In genomic region chr1:40045766-40046165, GRCh38 we compare ENCODE assay signal across 17 cellular contexts. TPM values are rescaled to one million over a fixed set of nuclear protein-coding genes. Genes with fewer than 3 reads are reported as not detected.
DNase-seq lines count a peak whose midpoint lies in the region; ATAC-seq, FAIRE-seq and TF ChIP-seq lines count a peak whose summit lies in the region.
"Had no signal": no experiment of that assay in that cellular context is flagged by ENCODE, and none has a peak within 500 bp of the region (broad histone marks: within the 10 kb centered on the region; RNA-seq: fewer than 3 reads in every experiment).

No MANE protein-coding gene starts in this region.

- TF ChIP-seq CTCF in Loucy (conservative IDR thresholded peaks at IDR 0.05; ENCODE audit: low read length), result no peak
- TF ChIP-seq CTCF in bronchial epithelial cell (IDR thresholded peaks at IDR 0.05; ENCODE audit: insufficient read depth, low read length, severe bottlenecking), result no peak
- no peak for TF ChIP-seq CTCF in neural crest cell (conservative IDR thresholded peaks at IDR 0.05)
- no peak for TF ChIP-seq CTCF in upper lobe of right lung (IDR thresholded peaks at IDR 0.05)

- FAIRE-seq in bronchial epithelial cell (lab: Jason Lieb, UNC), result no peak

- H3K4me1 ChIP-seq in Loucy (ENCODE audit: insufficient read depth, low read length, poor library complexity, severe bottlenecking), result peaks cover 54% of the 10 kb centered on the region
- H3K4me1 ChIP-seq in upper lobe of right lung, result peaks cover 72% of the 10 kb centered on the region

- intact Hi-C loops in upper lobe of right lung (cut with DNase I), result no loop called here

- no peaks in the 10 kb centered on the region for H3K9me3 Mint-ChIP-seq in neural crest cell

- no peaks in the 10 kb centered on the region for H3K9me2 ChIP-seq in Loucy (replicated peaks; ENCODE audit: low read depth, low read length)

- H3F3A ChIP-seq in Loucy (ENCODE audit: low read depth), result no peaks in the 10 kb centered on the region

- H3K27ac ChIP-seq in upper lobe of right lung, result no peak overlapping the region
- H3K27ac ChIP-seq: PC-9, SK-N-MC had no signal

- ATAC-seq in HG02870 (IDR thresholded peaks at IDR 0.05; ENCODE audit: unreplicated experiment) (no peak), upper lobe of right lung (no peak)

- H3K4me3 ChIP-seq in Loucy (ENCODE audit: low read length, poor library complexity, severe bottlenecking) (no peak overlapping the region), bronchial epithelial cell (ENCODE audit: low read depth, low read length) (no peak overlapping the region), upper lobe of right lung (no peak overlapping the region)
- H3K4me3 ChIP-seq: lung, PC-9, right atrium auricular region, SK-N-MC had no signal

- H3K79me2 ChIP-seq in Loucy (ENCODE audit: insufficient read depth, low read length), result peaks cover 99% of the 10 kb centered on the region

- H3K36me3 Mint-ChIP-seq in neural crest cell (ENCODE audit: low read depth), result no peaks in the 10 kb centered on the region

- H3K36me3 ChIP-seq in Loucy (ENCODE audit: insufficient read depth, low read length), result peaks cover 5% of the 10 kb centered on the region; the same call in 1 of the 2 replicates
- H3K36me3 ChIP-seq in bronchial epithelial cell (ENCODE audit: control insufficient read depth, insufficient read depth, low read length), result peaks cover 3% of the 10 kb centered on the region
- H3K36me3 ChIP-seq in upper lobe of right lung, result peaks cover 22% of the 10 kb centered on the region

- H3K27me3 Mint-ChIP-seq in neural crest cell (ENCODE audit: low read depth), result no peaks in the 10 kb centered on the region

- H3K4me2 ChIP-seq in Loucy (ENCODE audit: low read depth, low read length, poor library complexity, severe bottlenecking), result peak overlapping the region; percentile 99
- H3K4me2 ChIP-seq: PC-9 had no signal

- peak overlapping the region; percentile 18 for H3K4me3 Mint-ChIP-seq in neural crest cell

- H3K27ac Mint-ChIP-seq in neural crest cell (ENCODE audit: unreplicated experiment), result no peak overlapping the region

- peak; percentile 43 for DNase-seq in activated CD8-positive, alpha-beta memory T cell treated with anti-CD3 and anti-CD28 coated beads for 24 hours
- DNase-seq in activated CD8-positive, alpha-beta memory T cell treated with anti-CD3 and anti-CD28 coated beads, Interleukin-2, amount 50 U/mL, for 4 hours, result no peak
- DNase-seq in bronchial epithelial cell (ENCODE audit: low read depth) (peak; percentile 29), neural crest cell (ENCODE audit: low read depth, low spot score) (no peak), upper lobe of right lung (no peak), foreskin melanocyte (no peak)
- DNase-seq: amniotic stem cell, COR-L47, NCI-H2081, NCI-H526, PC-9, substantia nigra had no signal

- no peaks in the 10 kb centered on the region for H3K9me3 ChIP-seq in Loucy (ENCODE audit: insufficient read depth, low read depth, low read length)
- H3K9me3 ChIP-seq in upper lobe of right lung, result no peaks in the 10 kb centered on the region
- H3K9me3 ChIP-seq: right atrium auricular region had no signal

- no peak overlapping the region for H2AFZ ChIP-seq in Loucy (ENCODE audit: low read length)
- H2AFZ ChIP-seq: PC-9 had no signal

- H3K9ac ChIP-seq in Loucy (ENCODE audit: low read depth, low read length, poor library complexity, severe bottlenecking), result no peak overlapping the region

- H3K27me3 ChIP-seq in Loucy (ENCODE audit: insufficient read depth, low read length, poor library complexity, severe bottlenecking), result peaks cover 4% of the 10 kb centered on the region
- no peaks in the 10 kb centered on the region for H3K27me3 ChIP-seq in bronchial epithelial cell (ENCODE audit: control insufficient read depth, insufficient read depth, low read length)
- no peaks in the 10 kb centered on the region for H3K27me3 ChIP-seq in upper lobe of right lung
- H3K27me3 ChIP-seq: right atrium auricular region had no signal

- peaks cover 48% of the 10 kb centered on the region for H3K4me1 Mint-ChIP-seq in neural crest cell

- H4K20me1 ChIP-seq in Loucy (ENCODE audit: insufficient read depth, low read length, poor library complexity, severe bottlenecking), result peaks cover 81% of the 10 kb centered on the region

RNA-seq across cellular contexts. Expression of gene CAP1, which starts 5.2 kb away (rescaled TPM):
- 359 and 380 TPM in 2 replicates for total RNA-seq in bronchial epithelial cell
- 213 TPM in 2 replicates for total RNA-seq in neural crest cell
- 373 TPM for total RNA-seq in upper lobe of right lung

RNA-seq across cellular contexts. Expression of gene PPT1, which starts 51.3 kb away (rescaled TPM):
- total RNA-seq in bronchial epithelial cell, result 29.4 and 29.5 TPM in 2 replicates
- 91.2 and 95.4 TPM in 2 replicates for total RNA-seq in neural crest cell
- 166 TPM for total RNA-seq in upper lobe of right lung

Comparison
In these comparisons a context has a peak if more than half of its experiments do, and no peak if none do; other contexts are left out.
1. DNase-seq: peak in activated CD8-positive, alpha-beta memory T cell treated with anti-CD3 and anti-CD28 coated beads for 24 hours (single experiment) and bronchial epithelial cell (single experiment); none in activated CD8-positive, alpha-beta memory T cell treated with anti-CD3 and anti-CD28 coated beads, Interleukin-2, amount 50 U/mL, for 4 hours (single experiment), neural crest cell (single experiment), upper lobe of right lung (single experiment) and foreskin melanocyte (single experiment).